2 cellular contexts compared by ENCODE assay signal in the genomic region with DNA sequence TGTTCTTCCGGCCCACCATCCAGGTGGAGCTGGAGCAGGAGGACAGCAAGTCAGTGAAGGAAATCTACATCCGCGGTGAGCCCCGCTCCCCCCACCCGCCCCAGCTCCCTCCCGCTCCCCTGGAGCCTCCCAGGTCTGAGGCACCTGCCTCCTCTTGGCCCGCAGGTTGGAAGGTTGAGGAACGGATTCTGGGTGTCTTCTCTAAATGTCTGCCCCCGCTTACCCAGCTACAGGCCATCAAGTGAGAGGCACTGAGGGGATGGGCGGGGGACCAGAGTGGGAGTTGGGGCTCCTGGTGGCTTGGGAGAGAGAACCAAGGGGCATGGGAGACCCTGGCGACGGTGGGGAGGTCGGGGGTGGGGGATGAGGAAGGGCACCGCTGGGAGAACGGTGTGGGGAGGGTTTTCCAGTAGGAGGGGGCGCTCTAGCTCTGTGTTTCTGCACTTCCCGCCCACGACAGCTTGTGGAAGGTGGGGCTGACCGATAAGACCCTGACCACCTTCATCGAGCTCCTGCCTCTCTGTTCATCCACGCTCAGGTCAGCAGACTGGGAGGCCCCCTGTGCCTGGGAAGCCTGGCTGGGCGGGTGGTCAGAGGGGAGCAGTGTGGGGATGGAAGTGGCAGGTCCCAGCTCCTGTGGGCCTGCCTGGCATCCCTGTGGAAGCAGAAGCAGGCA.
TF ChIP-seq lines count a peak whose summit lies in the region.

No MANE protein-coding gene starts in this region.

TF ChIP-seq in HepG2, 621 proteins besides CTCF, POLR2A, EP300 and RAD21 (continues in another document):
- TF ChIP-seq NPAS2 (CRISPR knock-in tag; IDR thresholded peaks at IDR 0.05; ENCODE audit: borderline replicate concordance), result no peak
- TF ChIP-seq FOSL1 (CRISPR knock-in tag; IDR thresholded peaks at IDR 0.05; ENCODE audit: borderline replicate concordance), result no peak
- TF ChIP-seq, protein P1, sequence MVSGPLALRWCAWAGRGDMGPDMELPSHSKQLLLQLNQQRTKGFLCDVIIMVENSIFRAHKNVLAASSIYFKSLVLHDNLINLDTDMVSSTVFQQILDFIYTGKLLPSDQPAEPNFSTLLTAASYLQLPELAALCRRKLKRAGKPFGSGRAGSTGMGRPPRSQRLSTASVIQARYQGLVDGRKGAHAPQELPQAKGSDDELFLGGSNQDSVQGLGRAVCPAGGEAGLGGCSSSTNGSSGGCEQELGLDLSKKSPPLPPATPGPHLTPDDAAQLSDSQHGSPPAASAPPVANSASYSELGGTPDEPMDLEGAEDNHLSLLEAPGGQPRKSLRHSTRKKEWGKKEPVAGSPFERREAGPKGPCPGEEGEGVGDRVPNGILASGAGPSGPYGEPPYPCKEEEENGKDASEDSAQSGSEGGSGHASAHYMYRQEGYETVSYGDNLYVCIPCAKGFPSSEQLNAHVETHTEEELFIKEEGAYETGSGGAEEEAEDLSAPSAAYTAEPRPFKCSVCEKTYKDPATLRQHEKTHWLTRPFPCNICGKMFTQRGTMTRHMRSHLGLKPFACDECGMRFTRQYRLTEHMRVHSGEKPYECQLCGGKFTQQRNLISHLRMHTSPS (CRISPR knock-in tag; IDR thresholded peaks at IDR 0.05; ENCODE audit: low read depth), result no peak
- no peak for TF ChIP-seq RXRB (CRISPR knock-in tag; IDR thresholded peaks at IDR 0.05; ENCODE audit: borderline replicate concordance)
- no peak for TF ChIP-seq IRF9 (CRISPR knock-in tag; IDR thresholded peaks at IDR 0.05; ENCODE audit: borderline replicate concordance)
- no peak for TF ChIP-seq ZNF609 (CRISPR knock-in tag; IDR thresholded peaks at IDR 0.05; ENCODE audit: borderline replicate concordance)
- TF ChIP-seq, protein P2, sequence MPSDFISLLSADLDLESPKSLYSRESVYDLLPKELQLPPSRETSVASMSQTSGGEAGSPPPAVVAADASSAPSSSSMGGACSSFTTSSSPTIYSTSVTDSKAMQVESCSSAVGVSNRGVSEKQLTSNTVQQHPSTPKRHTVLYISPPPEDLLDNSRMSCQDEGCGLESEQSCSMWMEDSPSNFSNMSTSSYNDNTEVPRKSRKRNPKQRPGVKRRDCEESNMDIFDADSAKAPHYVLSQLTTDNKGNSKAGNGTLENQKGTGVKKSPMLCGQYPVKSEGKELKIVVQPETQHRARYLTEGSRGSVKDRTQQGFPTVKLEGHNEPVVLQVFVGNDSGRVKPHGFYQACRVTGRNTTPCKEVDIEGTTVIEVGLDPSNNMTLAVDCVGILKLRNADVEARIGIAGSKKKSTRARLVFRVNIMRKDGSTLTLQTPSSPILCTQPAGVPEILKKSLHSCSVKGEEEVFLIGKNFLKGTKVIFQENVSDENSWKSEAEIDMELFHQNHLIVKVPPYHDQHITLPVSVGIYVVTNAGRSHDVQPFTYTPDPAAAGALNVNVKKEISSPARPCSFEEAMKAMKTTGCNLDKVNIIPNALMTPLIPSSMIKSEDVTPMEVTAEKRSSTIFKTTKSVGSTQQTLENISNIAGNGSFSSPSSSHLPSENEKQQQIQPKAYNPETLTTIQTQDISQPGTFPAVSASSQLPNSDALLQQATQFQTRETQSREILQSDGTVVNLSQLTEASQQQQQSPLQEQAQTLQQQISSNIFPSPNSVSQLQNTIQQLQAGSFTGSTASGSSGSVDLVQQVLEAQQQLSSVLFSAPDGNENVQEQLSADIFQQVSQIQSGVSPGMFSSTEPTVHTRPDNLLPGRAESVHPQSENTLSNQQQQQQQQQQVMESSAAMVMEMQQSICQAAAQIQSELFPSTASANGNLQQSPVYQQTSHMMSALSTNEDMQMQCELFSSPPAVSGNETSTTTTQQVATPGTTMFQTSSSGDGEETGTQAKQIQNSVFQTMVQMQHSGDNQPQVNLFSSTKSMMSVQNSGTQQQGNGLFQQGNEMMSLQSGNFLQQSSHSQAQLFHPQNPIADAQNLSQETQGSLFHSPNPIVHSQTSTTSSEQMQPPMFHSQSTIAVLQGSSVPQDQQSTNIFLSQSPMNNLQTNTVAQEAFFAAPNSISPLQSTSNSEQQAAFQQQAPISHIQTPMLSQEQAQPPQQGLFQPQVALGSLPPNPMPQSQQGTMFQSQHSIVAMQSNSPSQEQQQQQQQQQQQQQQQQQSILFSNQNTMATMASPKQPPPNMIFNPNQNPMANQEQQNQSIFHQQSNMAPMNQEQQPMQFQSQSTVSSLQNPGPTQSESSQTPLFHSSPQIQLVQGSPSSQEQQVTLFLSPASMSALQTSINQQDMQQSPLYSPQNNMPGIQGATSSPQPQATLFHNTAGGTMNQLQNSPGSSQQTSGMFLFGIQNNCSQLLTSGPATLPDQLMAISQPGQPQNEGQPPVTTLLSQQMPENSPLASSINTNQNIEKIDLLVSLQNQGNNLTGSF (CRISPR knock-in tag; IDR thresholded peaks at IDR 0.05), result no peak

TF ChIP-seq in K562, 482 proteins besides CTCF, POLR2A, EP300 and RAD21:
- TF ChIP-seq PCBP2 (IDR thresholded peaks at IDR 0.05; ENCODE audit: low read depth, low read length, poor library complexity, severe bottlenecking) (no peak), MGA (IDR thresholded peaks at IDR 0.05) (no peak), ZBED1 (IDR thresholded peaks at IDR 0.05) (no peak), PYGO2 (tag; IDR thresholded peaks at IDR 0.05) (no peak), GTF2A2 (tag; IDR thresholded peaks at IDR 0.05) (no peak), CBFA2T3 (IDR thresholded peaks at IDR 0.05) (peak; percentile 37; the same call in 1 of the 2 replicates), ZNF12 (CRISPR knock-in tag; IDR thresholded peaks at IDR 0.05) (no peak), TCF3 (CRISPR knock-in tag; IDR thresholded peaks at IDR 0.05) (peak; percentile 56), EGR1 (conservative IDR thresholded peaks at IDR 0.05) (peak; percentile 83), TFAM (CRISPR knock-in tag; conservative IDR thresholded peaks at IDR 0.05) (no peak), ZNF830 (CRISPR knock-in tag; IDR thresholded peaks at IDR 0.05) (no peak), TRIM25 (IDR thresholded peaks at IDR 0.05; ENCODE audit: borderline replicate concordance) (no peak), CREB3L1 (IDR thresholded peaks at IDR 0.05; ENCODE audit: borderline replicate concordance, low read depth) (no peak), POLR3G (IDR thresholded peaks at IDR 0.05; ENCODE audit: extremely low read depth, insufficient read length, insufficient replicate concordance) (no peak), RB1 (IDR thresholded peaks at IDR 0.05; ENCODE audit: low read depth) (peak; percentile 26; the same call in 1 of the 2 replicates)
- TF ChIP-seq, protein P3, sequence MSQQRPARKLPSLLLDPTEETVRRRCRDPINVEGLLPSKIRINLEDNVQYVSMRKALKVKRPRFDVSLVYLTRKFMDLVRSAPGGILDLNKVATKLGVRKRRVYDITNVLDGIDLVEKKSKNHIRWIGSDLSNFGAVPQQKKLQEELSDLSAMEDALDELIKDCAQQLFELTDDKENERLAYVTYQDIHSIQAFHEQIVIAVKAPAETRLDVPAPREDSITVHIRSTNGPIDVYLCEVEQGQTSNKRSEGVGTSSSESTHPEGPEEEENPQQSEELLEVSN (IDR thresholded peaks at IDR 0.05; ENCODE audit: borderline replicate concordance in 1 of 2, extremely low read depth in 1 of 2, insufficient read depth in 1 of 2, insufficient read length in 1 of 2, low read depth in 1 of 2, low read length in 1 of 2, poor library complexity in 1 of 2, severe bottlenecking in 1 of 2), result peak in 1 of 2 experiments; percentile 27
